23 cellular contexts compared by ENCODE assay signal in genomic region chr9:130884542-130885421, GRCh38. TPM values are rescaled to one million over a fixed set of nuclear protein-coding genes. Genes with fewer than 3 reads are reported as not detected.
DNase-seq lines count a peak whose midpoint lies in the region; ATAC-seq and TF ChIP-seq lines count a peak whose summit lies in the region.
"Had no signal": no experiment of that assay in that cellular context is flagged by ENCODE, and none has a peak within 500 bp of the region (broad histone marks: within the 10 kb centered on the region; RNA-seq: fewer than 3 reads in every experiment).

No MANE protein-coding gene starts in this region.

- no peak overlapping the region for H3K4me2 ChIP-seq in neural progenitor cell
- H3K4me2 ChIP-seq: A549; BLaER1 treated with 17β-estradiol and CSF1 and Interleukin-3, amounts not matched to agents 10 nM and 100 nM had no signal

- no peak for TF ChIP-seq POLR2A in esophagus muscularis mucosa (IDR thresholded peaks at IDR 0.05; ENCODE audit: low read depth)

- TF ChIP-seq CTCF in esophagus muscularis mucosa (IDR thresholded peaks at IDR 0.05): no peak
- no peak for TF ChIP-seq CTCF in neural progenitor cell (IDR thresholded peaks at IDR 0.05)

- no peak for TF ChIP-seq EP300 in esophagus muscularis mucosa (IDR thresholded peaks at IDR 0.05)

- no peak overlapping the region for H3K4me3 Mint-ChIP-seq in neural progenitor cell
- H3K4me3 Mint-ChIP-seq: activated CD4-positive, alpha-beta T cell treated with anti-CD3 and anti-CD28 coated beads, Interleukin-2, amount 10 ng/mL, durations not matched to agents 7 days and 5 days had no signal

- H3K4me3 ChIP-seq in esophagus muscularis mucosa (no peak overlapping the region), neural progenitor cell (no peak overlapping the region), aorta (ENCODE audit: low read length in 2 of 2) (no peak overlapping the region)
- H3K4me3 ChIP-seq: A549; BLaER1 treated with 17β-estradiol and CSF1 and Interleukin-3, amounts not matched to agents 10 nM and 100 nM; coronary artery; mucosa of descending colon; upper lobe of right lung had no signal

- peaks cover 42% of the 10 kb centered on the region for H4K20me1 ChIP-seq in neural progenitor cell (ENCODE audit: low read depth)

- H3K9ac ChIP-seq in neural progenitor cell: no peak overlapping the region
- H3K9ac ChIP-seq: BLaER1 treated with 17β-estradiol and CSF1 and Interleukin-3, amounts not matched to agents 10 nM and 100 nM had no signal

- ATAC-seq in Right ventricle myocardium superior (ENCODE audit: poor library complexity): peak; percentile 8
- no peak for ATAC-seq in left ventricle myocardium superior
- ATAC-seq in aorta (ENCODE audit: low FRiP score): peak; percentile 41
- ATAC-seq: mucosa of descending colon; stimulated activated naive CD8-positive, alpha-beta T cell treated with anti-CD3 and anti-CD28 coated beads, Interleukin-15, Interleukin-2, amounts not matched to agents 100 U/mL and 50 U/mL, for 24 hours; upper lobe of right lung had no signal

- no peaks in the 10 kb centered on the region for H3K79me2 ChIP-seq in neural progenitor cell (ENCODE audit: low read depth)

- H3F3A ChIP-seq in neural progenitor cell (ENCODE audit: low read depth): peaks cover 4% of the 10 kb centered on the region

- H3K4me1 Mint-ChIP-seq in neural progenitor cell: no peaks in the 10 kb centered on the region
- H3K4me1 Mint-ChIP-seq: activated CD4-positive, alpha-beta T cell treated with anti-CD3 and anti-CD28 coated beads, Interleukin-2, amount 10 ng/mL, durations not matched to agents 7 days and 5 days had no signal

- no peaks in the 10 kb centered on the region for H3K9me3 ChIP-seq in esophagus muscularis mucosa
- no peaks in the 10 kb centered on the region for H3K9me3 ChIP-seq in neural progenitor cell (ENCODE audit: low read depth)
- no peaks in the 10 kb centered on the region for H3K9me3 ChIP-seq in aorta (ENCODE audit: control insufficient read depth, low read length)
- H3K9me3 ChIP-seq: A549; BLaER1 treated with 17β-estradiol and CSF1 and Interleukin-3, amounts not matched to agents 10 nM and 100 nM; mucosa of descending colon; neutrophil; upper lobe of right lung had no signal

- WGBS in esophagus muscularis mucosa: 84% methylated on average over 20 of the region's 44 CpGs
- WGBS in aorta, 2 donors: 56 to 61% methylated on average over 44 of the region's 44 CpGs

- DNase-seq in Right ventricle myocardium superior (no peak), left ventricle myocardium superior (no peak), esophagus muscularis mucosa (ENCODE audit: extremely low spot score) (no peak), neural progenitor cell (ENCODE audit: low spot score) (no peak), aorta (no peak), dermis blood vessel endothelial cell (no peak)
- DNase-seq in stimulated activated CD4-positive, alpha-beta T cell treated with anti-CD3 and anti-CD28 coated beads, Interleukin-4, amount 100 ng/mL, for 24 hours: no peak
- DNase-seq in stimulated activated naive CD4-positive, alpha-beta T cell treated with Interleukin-2 at 50 U/mL for 16 hours (lab: John Stamatoyannopoulos, UW): no peak
- DNase-seq: activated CD4-positive, alpha-beta T cell treated with anti-CD3 and anti-CD28 coated beads, Interleukin-2, amount 10 ng/mL, durations not matched to agents 7 days and 5 days; activated gamma-delta T cell; left cardiac atrium; NCI-H526 treated with DMSO at 0.1 percent for 48 hours; SHP77; stimulated activated naive CD8-positive, alpha-beta T cell treated with anti-CD3 and anti-CD28 coated beads, Interleukin-15, Interleukin-2, amounts not matched to agents 100 U/mL and 50 U/mL, for 24 hours; T-helper 1 cell; upper lobe of right lung had no signal

- H3K27me3 ChIP-seq in esophagus muscularis mucosa (no peaks in the 10 kb centered on the region), neural progenitor cell (no peaks in the 10 kb centered on the region), aorta (ENCODE audit: control insufficient read depth in 1 of 2, insufficient read depth in 2 of 2, low read length in 1 of 2) (no peaks in the 10 kb centered on the region)
- H3K27me3 ChIP-seq: BLaER1 treated with 17β-estradiol and CSF1 and Interleukin-3, amounts not matched to agents 10 nM and 100 nM; neutrophil; upper lobe of right lung had no signal

- intact Hi-C loops in Right ventricle myocardium superior (cut with DNase I) (no loop called here), left ventricle myocardium superior (cut with micrococcal nuclease) (no loop called here), esophagus muscularis mucosa (cut with DNase I) (no loop called here), aorta (cut with DNase I) (no loop called here)

- H3K36me3 Mint-ChIP-seq in neural progenitor cell: peaks cover 31% of the 10 kb centered on the region

- H3K4me1 ChIP-seq in esophagus muscularis mucosa: peaks cover 0 to 44% (median 42%) of the 10 kb centered on the region in 4 donors
- no peaks in the 10 kb centered on the region for H3K4me1 ChIP-seq in neural progenitor cell
- H3K4me1 ChIP-seq in aorta (ENCODE audit: control insufficient read depth in 1 of 2, insufficient read depth in 2 of 2, low read length in 2 of 2): no peaks in the 10 kb centered on the region
- H3K4me1 ChIP-seq: A549; BLaER1 treated with 17β-estradiol and CSF1 and Interleukin-3, amounts not matched to agents 10 nM and 100 nM; upper lobe of right lung had no signal

- H3K27ac ChIP-seq in esophagus muscularis mucosa (replicated peaks in 1 of 4) (peak overlapping the region in 3 of 4 donors; percentile 20 to 54 (median 43)), neural progenitor cell (peak overlapping the region; percentile 46), aorta (ENCODE audit: low read depth in 1 of 2, low read length in 2 of 2) (no peak overlapping the region)
- H3K27ac ChIP-seq: BLaER1 treated with 17β-estradiol and CSF1 and Interleukin-3, amounts not matched to agents 10 nM and 100 nM; coronary artery; neutrophil; upper lobe of right lung had no signal

- no peaks in the 10 kb centered on the region for H3K9me3 Mint-ChIP-seq in neural progenitor cell
- H3K9me3 Mint-ChIP-seq: activated CD4-positive, alpha-beta T cell treated with anti-CD3 and anti-CD28 coated beads, Interleukin-2, amount 10 ng/mL, durations not matched to agents 7 days and 5 days had no signal

- peaks cover 83 to 100% (median 100%) of the 10 kb centered on the region in 4 donors for H3K36me3 ChIP-seq in esophagus muscularis mucosa
- no peaks in the 10 kb centered on the region for H3K36me3 ChIP-seq in neural progenitor cell
- H3K36me3 ChIP-seq in aorta (ENCODE audit: control insufficient read depth in 1 of 2, insufficient read depth in 2 of 2, low read length in 1 of 2): peaks cover 5 to 20% of the 10 kb centered on the region in 2 donors

- H3K27ac Mint-ChIP-seq in neural progenitor cell: peak overlapping the region; percentile 85
- H3K27ac Mint-ChIP-seq: activated CD4-positive, alpha-beta T cell treated with anti-CD3 and anti-CD28 coated beads, Interleukin-2, amount 10 ng/mL, durations not matched to agents 7 days and 5 days had no signal

- H3K27me3 Mint-ChIP-seq in neural progenitor cell (ENCODE audit: insufficient read depth, low read depth): peaks cover 2% of the 10 kb centered on the region
- H3K27me3 Mint-ChIP-seq: activated CD4-positive, alpha-beta T cell treated with anti-CD3 and anti-CD28 coated beads, Interleukin-2, amount 10 ng/mL, durations not matched to agents 7 days and 5 days had no signal

- no peak overlapping the region for H2AFZ ChIP-seq in neural progenitor cell (replicated peaks)

RNA-seq across cellular contexts. Expression of gene QRFP, which starts 11.8 kb away (rescaled TPM):
- total RNA-seq in Right ventricle myocardium superior (not detected), left ventricle myocardium superior (not detected), esophagus muscularis mucosa (not detected), neural progenitor cell (ENCODE audit: low replicate concordance) (not detected in 2 replicates), aorta (not detected), dermis blood vessel endothelial cell (not detected in 2 replicates)
- not detected for polyA plus RNA-seq in aorta
- total RNA-seq: activated CD4-positive, alpha-beta T cell treated with anti-CD3 and anti-CD28 coated beads, Interleukin-2, amount 10 ng/mL, durations not matched to agents 7 days and 5 days; HT1080; left cardiac atrium; LHCN-M2; upper lobe of right lung had no signal
- polyA plus RNA-seq: A549 had no signal

RNA-seq across cellular contexts. Expression of gene ABL1, which starts 49.7 kb away (rescaled TPM):
- total RNA-seq in Right ventricle myocardium superior (31.5 TPM), left ventricle myocardium superior (33.3 TPM), esophagus muscularis mucosa (100 to 1,000 TPM in 3 of 4 donors, 10 to 100 TPM in 1; 90.9 to 151 (median 133) TPM), neural progenitor cell (ENCODE audit: low replicate concordance) (38.4 and 74.0 TPM in 2 replicates), aorta (10 to 100 TPM; 91.7 to 98.7 TPM), dermis blood vessel endothelial cell (42.5 and 68.7 TPM in 2 replicates)
- polyA plus RNA-seq in aorta: 10 to 100 TPM; 12.8 to 38.5 TPM

RNA-seq across cellular contexts. Expression of gene FIBCD1, which starts 54.3 kb away (rescaled TPM):
- total RNA-seq in Right ventricle myocardium superior: 0.59 TPM
- total RNA-seq in left ventricle myocardium superior: 0.40 TPM
- total RNA-seq in esophagus muscularis mucosa: under 1 TPM in 3 of 4 donors, not detected in 1; 0.40 to 0.83 (median 0.42) TPM
- 1.8 and 7.2 TPM in 2 replicates for total RNA-seq in neural progenitor cell (ENCODE audit: low replicate concordance)
- total RNA-seq in aorta: not detected
- under 1 TPM in 1 of 2 donors, not detected in 1; 0.13 TPM for polyA plus RNA-seq in aorta
- total RNA-seq in dermis blood vessel endothelial cell: under 0.01 and 0.05 TPM in 2 replicates
- total RNA-seq: activated CD4-positive, alpha-beta T cell treated with anti-CD3 and anti-CD28 coated beads, Interleukin-2, amount 10 ng/mL, durations not matched to agents 7 days and 5 days had no signal

Comparison
In these comparisons a context has a peak if more than half of its experiments do, and no peak if none do; other contexts are left out.
1. H3K27ac ChIP-seq: peak in esophagus muscularis mucosa (3 of 4) and neural progenitor cell (single experiment); none in aorta (0 of 2).